ENCODE assay signal across 8 cellular contexts in the genomic region with DNA sequence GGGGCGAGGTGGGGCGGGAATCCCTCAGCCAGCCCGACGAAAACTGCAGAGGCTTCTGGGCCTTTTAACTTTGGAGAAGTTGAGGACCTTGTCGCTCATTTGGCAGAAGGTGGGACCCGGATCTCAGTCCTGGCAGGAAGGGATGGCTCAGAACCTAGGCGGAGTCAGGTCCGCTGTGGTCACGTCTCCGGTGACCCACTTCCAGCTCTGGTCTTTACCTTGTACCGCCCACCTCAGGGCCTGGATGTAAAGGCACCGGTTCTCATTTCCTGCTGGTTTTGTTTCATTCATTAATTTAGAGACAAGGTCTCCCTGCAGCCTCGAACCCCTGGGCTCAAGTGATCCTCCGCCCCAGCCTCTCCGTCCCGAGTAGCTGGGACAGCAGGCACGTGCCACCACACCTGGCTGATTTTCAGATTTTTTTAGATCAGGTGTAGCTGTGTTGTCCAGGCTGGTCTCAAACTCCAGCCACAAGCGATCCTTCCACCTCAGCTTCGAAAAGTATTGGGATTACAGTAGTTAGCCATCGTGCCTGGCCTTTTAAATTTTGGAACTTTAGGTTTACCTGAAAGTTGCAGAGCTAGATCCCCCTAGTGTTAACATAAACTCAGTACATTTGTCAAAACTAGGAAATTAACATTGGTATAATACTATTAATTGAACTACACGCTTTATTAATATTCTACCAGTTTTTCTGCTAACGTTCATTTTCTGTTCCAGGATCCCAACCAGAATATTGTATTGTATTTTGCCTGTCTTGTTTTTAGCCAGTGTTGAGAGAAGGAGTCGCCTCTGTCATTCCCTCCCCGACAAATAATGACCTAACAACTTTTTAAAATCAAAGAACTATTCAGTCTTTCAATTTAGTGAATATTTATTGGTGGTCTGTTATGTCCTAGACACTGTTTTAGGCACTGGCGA. TPM values are rescaled to one million over a fixed set of nuclear protein-coding genes. Genes with fewer than 3 reads are reported as not detected.
DNase-seq lines count a peak whose midpoint lies in the region; ATAC-seq, FAIRE-seq and TF ChIP-seq lines count a peak whose summit lies in the region.

No MANE protein-coding gene starts in this region.

- peak overlapping the region; percentile 84 for H3K4me3 ChIP-seq in left ventricle myocardium inferior
- peak overlapping the region; percentile 90 for H3K4me3 ChIP-seq in rectal smooth muscle tissue (ENCODE audit: low read length)

- peak overlapping the region; percentile 70 for H3K9ac ChIP-seq in rectal smooth muscle tissue (ENCODE audit: low read length)

- H3K36me3 Mint-ChIP-seq in activated naive CD8-positive, alpha-beta T cell treated with anti-CD3 and anti-CD28 coated beads for 36 hours = no peaks in the 10 kb centered on the region

- H3K4me3 Mint-ChIP-seq in activated naive CD8-positive, alpha-beta T cell treated with anti-CD3 and anti-CD28 coated beads for 36 hours = peak overlapping the region; percentile 82

- H3K4me1 ChIP-seq in left ventricle myocardium inferior (peaks cover 17% of the 10 kb centered on the region), rectal smooth muscle tissue (ENCODE audit: control insufficient read depth, insufficient read depth, low read length) (no peaks in the 10 kb centered on the region)

- H3K27me3 Mint-ChIP-seq in activated naive CD8-positive, alpha-beta T cell treated with anti-CD3 and anti-CD28 coated beads for 36 hours = no peaks in the 10 kb centered on the region

- H3K27ac ChIP-seq in left ventricle myocardium inferior (replicated peaks) (peak overlapping the region; percentile 94), rectal smooth muscle tissue (ENCODE audit: low read depth, low read length) (peak overlapping the region; percentile 78)

- intact Hi-C loops in left ventricle myocardium inferior (cut with micrococcal nuclease) = no loop called here

- H3K4me1 Mint-ChIP-seq in activated naive CD8-positive, alpha-beta T cell treated with anti-CD3 and anti-CD28 coated beads for 36 hours = peaks cover 20% of the 10 kb centered on the region

- H3K27me3 ChIP-seq in left ventricle myocardium inferior (ENCODE audit: low read depth) (no peaks in the 10 kb centered on the region), rectal smooth muscle tissue (ENCODE audit: control insufficient read depth, insufficient read depth, low read length) (no peaks in the 10 kb centered on the region)

- H3K9me3 ChIP-seq in left ventricle myocardium inferior (replicated peaks) = no peaks in the 10 kb centered on the region

- peak; percentile 9 for ATAC-seq in HG03575 (IDR thresholded peaks at IDR 0.05; ENCODE audit: extremely low read depth, insufficient number of reproducible peaks, low FRiP score, unreplicated experiment)

- H3K36me3 ChIP-seq in left ventricle myocardium inferior (peaks cover 4% of the 10 kb centered on the region), rectal smooth muscle tissue (ENCODE audit: control insufficient read depth, insufficient read depth, low read length) (no peaks in the 10 kb centered on the region)

- DNase-seq in D721Med (ENCODE audit: insufficient read length, low spot score) (no peak), GM20000 (ENCODE audit: low spot score) (peak; percentile 34), RKO (ENCODE audit: low spot score) (peak; percentile 76), left ventricle myocardium inferior (no peak), NCI-H1048 (lab: John Stamatoyannopoulos, UW) (no peak)
- peak; percentile 59 for DNase-seq in activated naive CD8-positive, alpha-beta T cell treated with anti-CD3 and anti-CD28 coated beads for 36 hours

- no peaks in the 10 kb centered on the region for H3K9me3 Mint-ChIP-seq in activated naive CD8-positive, alpha-beta T cell treated with anti-CD3 and anti-CD28 coated beads for 36 hours

- TF ChIP-seq CTCF in D721Med (IDR thresholded peaks at IDR 0.05; ENCODE audit: insufficient read depth, missing control alignments) (peak; percentile 34), GM20000 (IDR thresholded peaks at IDR 0.05; ENCODE audit: extremely low read depth, missing control alignments) (peak; percentile 31), left ventricle myocardium inferior (IDR thresholded peaks at IDR 0.05; ENCODE audit: borderline replicate concordance) (peak; percentile 57)

- peak overlapping the region; percentile 99 for H3K27ac Mint-ChIP-seq in activated naive CD8-positive, alpha-beta T cell treated with anti-CD3 and anti-CD28 coated beads for 36 hours

- no peak for FAIRE-seq in D721Med (lab: Jason Lieb, UNC)

RNA-seq across cellular contexts. Expression of gene POLI, which starts 0.9 kb away (rescaled TPM):
- 10 to 100 TPM; 10.3 to 11.2 TPM for total RNA-seq in activated naive CD8-positive, alpha-beta T cell treated with anti-CD3 and anti-CD28 coated beads for 36 hours
- total RNA-seq in left ventricle myocardium inferior = 17.8 TPM

RNA-seq across cellular contexts. Expression of gene MBD2, which starts 45.7 kb away (rescaled TPM):
- total RNA-seq in activated naive CD8-positive, alpha-beta T cell treated with anti-CD3 and anti-CD28 coated beads for 36 hours = 100 to 1,000 TPM; 116 to 133 TPM
- total RNA-seq in left ventricle myocardium inferior = 43.7 TPM

Comparison
In these comparisons a context has a peak if more than half of its experiments do, and no peak if none do; other contexts are left out.
1. DNase-seq: peak in GM20000 (single experiment), RKO (single experiment) and activated naive CD8-positive, alpha-beta T cell treated with anti-CD3 and anti-CD28 coated beads for 36 hours (single experiment); none in D721Med (single experiment), left ventricle myocardium inferior (single experiment) and NCI-H1048 (single experiment).
2. Peak in every context shown above with its lines, with median percentiles within 50 percentile points of each other: CTCF ChIP-seq.